ENCODE assay signal across 28 cellular contexts in the genomic region with DNA sequence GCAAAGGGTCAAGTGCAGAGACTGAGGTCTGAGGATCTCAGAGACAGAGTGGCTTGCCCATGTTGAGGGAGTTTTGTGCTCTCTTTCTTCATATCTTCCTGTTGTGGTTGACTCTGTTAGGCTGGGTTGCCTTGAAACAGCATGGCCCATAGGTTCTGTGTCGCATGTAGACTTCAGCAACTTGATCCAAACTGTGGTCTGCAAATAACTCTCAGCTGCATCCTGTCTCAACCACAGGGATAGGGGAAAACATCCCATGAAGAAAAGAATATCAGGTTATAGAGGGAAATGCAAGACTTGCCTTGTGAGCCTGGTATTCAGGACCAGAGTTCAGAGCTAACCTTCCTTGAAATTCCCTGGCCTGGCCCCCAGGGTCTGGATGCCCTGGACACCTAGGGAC.
A peak's percentile ranks its signal among the peaks of the same experiment; 100 is the strongest.
DNase-seq lines count a peak whose midpoint lies in the region; ATAC-seq and TF ChIP-seq lines count a peak whose summit lies in the region.
"Had no signal": no experiment of that assay in that cellular context is flagged by ENCODE, and none has a peak within 500 bp of the region (broad histone marks: within the 10 kb centered on the region; RNA-seq: fewer than 3 reads in every experiment).

No MANE protein-coding gene starts in this region.

- peaks cover 6% of the 10 kb centered on the region for H3K36me3 ChIP-seq in IMR-90 (ENCODE audit: control insufficient read depth, insufficient read depth, low read length)
- H3K36me3 ChIP-seq: neural progenitor cell, SJCRH30 had no signal

- peaks cover 10 to 13% of the 10 kb centered on the region in 2 experiments; a peak in 2 of 4 replicates for H3K79me1 ChIP-seq in IMR-90 (ENCODE audit: low read depth in 1 of 2, low read length in 2 of 2)

- H4K91ac ChIP-seq in IMR-90 (ENCODE audit: insufficient read depth, low read depth, low read length): no peak overlapping the region

- H3K4me1 ChIP-seq in IMR-90 (ENCODE audit: control insufficient read depth, insufficient read depth, low read length): peaks cover 19% of the 10 kb centered on the region

- TF ChIP-seq CTCF in activated CD8-positive, alpha-beta T cell treated with anti-CD3 and anti-CD28 coated beads for 36 hours (IDR thresholded peaks at IDR 0.05): no peak
- TF ChIP-seq CTCF in IMR-90 (conservative IDR thresholded peaks at IDR 0.05; ENCODE audit: low read depth, low read length) (no peak), astrocyte of the cerebellum (IDR thresholded peaks at IDR 0.05; ENCODE audit: low read depth, low read length, missing control alignments) (no peak), GM10266 (IDR thresholded peaks at IDR 0.05; ENCODE audit: control insufficient read depth, insufficient read depth, low read depth, missing control alignments) (no peak)

- no peak overlapping the region for H2BK5ac ChIP-seq in IMR-90 (ENCODE audit: low read depth, low read length, poor library complexity, severe bottlenecking)

- H3K36me3 Mint-ChIP-seq in activated CD8-positive, alpha-beta T cell treated with anti-CD3 and anti-CD28 coated beads, Interleukin-2, amount 10 ng/mL, durations not matched to agents 7 days and 5 days (ENCODE audit: low read depth): peaks cover 71% of the 10 kb centered on the region
- H3K36me3 Mint-ChIP-seq in activated CD8-positive, alpha-beta T cell treated with anti-CD3 and anti-CD28 coated beads for 36 hours (ENCODE audit: low read depth): peaks cover 28% of the 10 kb centered on the region
- peaks cover 27% of the 10 kb centered on the region for H3K36me3 Mint-ChIP-seq in natural killer cell treated with Interleukin-12 subunit alpha and Interleukin-12 subunit beta and Interleukin-15 and Interleukin-18, amount 100 ng/mL, for 72 hours
- H3K36me3 Mint-ChIP-seq in activated T-cell treated with anti-CD3 and anti-CD28 coated beads, Interleukin-2, amount 50 U/mL, for 24 hours (ENCODE audit: low read depth): peaks cover 92% of the 10 kb centered on the region
- H3K36me3 Mint-ChIP-seq: neural progenitor cell had no signal

- no peak overlapping the region for H3K56ac ChIP-seq in IMR-90 (ENCODE audit: extremely low read depth, insufficient read depth, low read length)

- WGBS in IMR-90 (ENCODE audit: extremely low coverage in 2 of 2, insufficient read length in 1 of 2), 2 experiments: no CpG with 5 or more reads among the region's 1 CpG

- H3K18ac ChIP-seq in IMR-90 (ENCODE audit: low read depth, low read length): no peak overlapping the region

- H3K27ac Mint-ChIP-seq in activated CD8-positive, alpha-beta T cell treated with anti-CD3 and anti-CD28 coated beads, Interleukin-2, amount 10 ng/mL, durations not matched to agents 7 days and 5 days: peak overlapping the region; percentile 52
- no peak overlapping the region for H3K27ac Mint-ChIP-seq in activated CD8-positive, alpha-beta T cell treated with anti-CD3 and anti-CD28 coated beads for 36 hours
- H3K27ac Mint-ChIP-seq in natural killer cell treated with Interleukin-12 subunit alpha and Interleukin-12 subunit beta and Interleukin-15 and Interleukin-18, amount 100 ng/mL, for 72 hours: peak overlapping the region; percentile 28 to 61
- no peak overlapping the region for H3K27ac Mint-ChIP-seq in activated T-cell treated with anti-CD3 and anti-CD28 coated beads, Interleukin-2, amount 50 U/mL, for 24 hours
- H3K27ac Mint-ChIP-seq: neural progenitor cell, type B pancreatic cell had no signal

- H2BK20ac ChIP-seq in IMR-90 (ENCODE audit: low read depth, low read length): no peak overlapping the region

- no peaks in the 10 kb centered on the region for H3K27me3 ChIP-seq in IMR-90 (ENCODE audit: control insufficient read depth, insufficient read depth, low read length)
- H3K27me3 ChIP-seq: esophagus muscularis mucosa, heart right ventricle, neural progenitor cell, SJCRH30, spleen had no signal

- H2AK9ac ChIP-seq in IMR-90 (replicated peaks; ENCODE audit: low read depth, low read length, poor library complexity): no peak overlapping the region

- no peak overlapping the region for H2BK120ac ChIP-seq in IMR-90 (ENCODE audit: low read depth, low read length)

- dilution Hi-C loops in IMR-90 (cut with HindIII; ENCODE audit: low sequenced_read_pairs, unreplicated experiment): no loop called here

- no peak overlapping the region for H4K5ac ChIP-seq in IMR-90 (ENCODE audit: low read depth, low read length)

- in situ Hi-C loops in IMR-90 (cut with MboI; ENCODE audit: low sequenced_read_pairs): no loop called here
- in situ Hi-C loops in astrocyte of the cerebellum (cut with HindIII; ENCODE audit: low sequenced_read_pairs): no loop called here

- H3K4ac ChIP-seq in IMR-90 (ENCODE audit: low read depth, low read length): no peak overlapping the region

- CTCF ChIA-PET in activated CD8-positive, alpha-beta T cell treated with anti-CD3 and anti-CD28 coated beads, Interleukin-2, amount 10 ng/mL, durations not matched to agents 7 days and 5 days (lab: Charles Lee): interaction anchor here (0.8 to 1.5 kb wide), 2 partner anchors 68 to 131 kb away, joined by 3 to 4 read pairs; no protein-coding TSS in a partner anchor
- CTCF ChIA-PET in activated CD8-positive, alpha-beta T cell treated with anti-CD3 and anti-CD28 coated beads for 36 hours (lab: Charles Lee): no interaction called here
- CTCF ChIA-PET in IMR-90 (lab: Yijun Ruan, JAX): no interaction called here

- H3K9ac ChIP-seq in IMR-90 (ENCODE audit: low read depth, low read length): no peak overlapping the region
- H3K9ac ChIP-seq: GM23248, neural progenitor cell had no signal

- ATAC-seq in activated CD8-positive, alpha-beta T cell treated with anti-CD3 and anti-CD28 coated beads, Interleukin-2, amount 10 ng/mL, durations not matched to agents 7 days and 5 days: no peak
- no peak for ATAC-seq in activated CD8-positive, alpha-beta T cell treated with anti-CD3 and anti-CD28 coated beads for 36 hours
- ATAC-seq in IMR-90 (ENCODE audit: low read depth) (no peak), HG03432 (IDR thresholded peaks at IDR 0.05; ENCODE audit: unreplicated experiment) (no peak)
- no peak for ATAC-seq in natural killer cell treated with Interleukin-12 subunit alpha and Interleukin-12 subunit beta and Interleukin-15 and Interleukin-18, amount 100 ng/mL, for 72 hours
- ATAC-seq: heart right ventricle, right cardiac atrium had no signal

- H3K27me3 Mint-ChIP-seq in activated CD8-positive, alpha-beta T cell treated with anti-CD3 and anti-CD28 coated beads, Interleukin-2, amount 10 ng/mL, durations not matched to agents 7 days and 5 days (ENCODE audit: low read depth): no peaks in the 10 kb centered on the region
- no peaks in the 10 kb centered on the region for H3K27me3 Mint-ChIP-seq in activated CD8-positive, alpha-beta T cell treated with anti-CD3 and anti-CD28 coated beads for 36 hours
- no peaks in the 10 kb centered on the region for H3K27me3 Mint-ChIP-seq in natural killer cell treated with Interleukin-12 subunit alpha and Interleukin-12 subunit beta and Interleukin-15 and Interleukin-18, amount 100 ng/mL, for 72 hours
- H3K27me3 Mint-ChIP-seq in activated T-cell treated with anti-CD3 and anti-CD28 coated beads, Interleukin-2, amount 50 U/mL, for 24 hours: no peaks in the 10 kb centered on the region

- no peak overlapping the region; the same call in 1 of the 2 replicates for H2AK5ac ChIP-seq in IMR-90 (ENCODE audit: low read depth, low read length)

- no peak overlapping the region for H3K4me2 ChIP-seq in IMR-90 (ENCODE audit: low read depth, low read length)
- H3K4me2 ChIP-seq: neural progenitor cell had no signal

- H3K14ac ChIP-seq in IMR-90 (replicated peaks; ENCODE audit: low read depth, low read length): no peak overlapping the region

- intact Hi-C loops in activated CD8-positive, alpha-beta T cell treated with anti-CD3 and anti-CD28 coated beads for 36 hours (cut with micrococcal nuclease): no loop called here
- intact Hi-C loops in IMR-90 (cut with micrococcal nuclease): no loop called here

- TF ChIP-seq POLR2A in IMR-90 (IDR thresholded peaks at IDR 0.05; ENCODE audit: low read depth, low read length): no peak

- H3K9me1 ChIP-seq in IMR-90 (ENCODE audit: insufficient read depth, low read length): peaks cover 35% of the 10 kb centered on the region

- no peak overlapping the region for H4K8ac ChIP-seq in IMR-90 (ENCODE audit: low read depth in 2 of 2, low read length in 2 of 2)

- no peak overlapping the region for H2AFZ ChIP-seq in IMR-90 (replicated peaks; ENCODE audit: low read length, poor library complexity)
- H2AFZ ChIP-seq: GM23248, neural progenitor cell had no signal

- H2BK15ac ChIP-seq in IMR-90 (ENCODE audit: low read depth, low read length): no peak overlapping the region

- H4K20me1 ChIP-seq in IMR-90 (ENCODE audit: insufficient read depth, low read length): no peaks in the 10 kb centered on the region

- peaks cover 44% of the 10 kb centered on the region for H3K4me1 Mint-ChIP-seq in activated CD8-positive, alpha-beta T cell treated with anti-CD3 and anti-CD28 coated beads, Interleukin-2, amount 10 ng/mL, durations not matched to agents 7 days and 5 days (ENCODE audit: low read depth)
- H3K4me1 Mint-ChIP-seq in activated CD8-positive, alpha-beta T cell treated with anti-CD3 and anti-CD28 coated beads for 36 hours (ENCODE audit: low read depth): peaks cover 35% of the 10 kb centered on the region
- H3K4me1 Mint-ChIP-seq in natural killer cell treated with Interleukin-12 subunit alpha and Interleukin-12 subunit beta and Interleukin-15 and Interleukin-18, amount 100 ng/mL, for 72 hours (ENCODE audit: low read depth in 2 of 2): peaks cover 40 to 56% of the 10 kb centered on the region in 2 donors
- peaks cover 45% of the 10 kb centered on the region for H3K4me1 Mint-ChIP-seq in activated T-cell treated with anti-CD3 and anti-CD28 coated beads, Interleukin-2, amount 50 U/mL, for 24 hours (ENCODE audit: low read depth)

- no peak for TF ChIP-seq RAD21 in IMR-90 (IDR thresholded peaks at IDR 0.05; ENCODE audit: low read length)

- H3K27ac ChIP-seq in IMR-90 (ENCODE audit: insufficient read depth, low read length): no peak overlapping the region
- H3K27ac ChIP-seq: esophagus muscularis mucosa, GM23248, heart right ventricle, neural progenitor cell, SJCRH30 had no signal

- no peak overlapping the region for H3K23ac ChIP-seq in IMR-90 (ENCODE audit: low read depth, low read length)

- H3K9me3 Mint-ChIP-seq in activated CD8-positive, alpha-beta T cell treated with anti-CD3 and anti-CD28 coated beads, Interleukin-2, amount 10 ng/mL, durations not matched to agents 7 days and 5 days (ENCODE audit: insufficient read depth): no peaks in the 10 kb centered on the region
- H3K9me3 Mint-ChIP-seq in activated CD8-positive, alpha-beta T cell treated with anti-CD3 and anti-CD28 coated beads for 36 hours: no peaks in the 10 kb centered on the region
- H3K9me3 Mint-ChIP-seq in natural killer cell treated with Interleukin-12 subunit alpha and Interleukin-12 subunit beta and Interleukin-15 and Interleukin-18, amount 100 ng/mL, for 72 hours: no peaks in the 10 kb centered on the region
- H3K9me3 Mint-ChIP-seq in activated T-cell treated with anti-CD3 and anti-CD28 coated beads, Interleukin-2, amount 50 U/mL, for 24 hours: no peaks in the 10 kb centered on the region
- H3K9me3 Mint-ChIP-seq: neural progenitor cell, type B pancreatic cell had no signal

- POLR2A ChIA-PET in activated CD8-positive, alpha-beta T cell treated with anti-CD3 and anti-CD28 coated beads, Interleukin-2, amount 10 ng/mL, durations not matched to agents 7 days and 5 days (lab: Charles Lee): no interaction called here
- POLR2A ChIA-PET in activated CD8-positive, alpha-beta T cell treated with anti-CD3 and anti-CD28 coated beads for 36 hours (lab: Charles Lee): interaction anchor here (0.8 kb wide), 1 partner anchor 725 kb away, joined by 4 read pairs; no protein-coding TSS in a partner anchor
- POLR2A ChIA-PET in IMR-90 (lab: Charles Lee; ENCODE audit: unreplicated experiment): no interaction called here

- H3K9me3 ChIP-seq in IMR-90 (ENCODE audit: control insufficient read depth, insufficient read depth, low read length): no peaks in the 10 kb centered on the region
- H3K9me3 ChIP-seq: esophagus muscularis mucosa, heart right ventricle, SJCRH30, spleen had no signal

- no TSS peak for BruUV-seq in IMR-90 (replicated peaks; lab: Mats Ljungman, UMichigan)

- H3K4me3 ChIP-seq in IMR-90 (ENCODE audit: insufficient read depth, low read depth, low read length): no peak overlapping the region
- no peak overlapping the region for H3K4me3 ChIP-seq in astrocyte of the cerebellum (ENCODE audit: low read depth, low read length)
- H3K4me3 ChIP-seq: esophagus muscularis mucosa, GM23248, heart right ventricle, neural progenitor cell, SJCRH30, spleen had no signal

- no peak overlapping the region for H3K4me3 Mint-ChIP-seq in activated CD8-positive, alpha-beta T cell treated with anti-CD3 and anti-CD28 coated beads, Interleukin-2, amount 10 ng/mL, durations not matched to agents 7 days and 5 days
- no peak overlapping the region for H3K4me3 Mint-ChIP-seq in activated CD8-positive, alpha-beta T cell treated with anti-CD3 and anti-CD28 coated beads for 36 hours
- no peak overlapping the region for H3K4me3 Mint-ChIP-seq in natural killer cell treated with Interleukin-12 subunit alpha and Interleukin-12 subunit beta and Interleukin-15 and Interleukin-18, amount 100 ng/mL, for 72 hours
- no peak overlapping the region for H3K4me3 Mint-ChIP-seq in activated T-cell treated with anti-CD3 and anti-CD28 coated beads, Interleukin-2, amount 50 U/mL, for 24 hours
- H3K4me3 Mint-ChIP-seq: type B pancreatic cell had no signal

- DNase-seq in activated CD8-positive, alpha-beta T cell treated with anti-CD3 and anti-CD28 coated beads, Interleukin-2, amount 10 ng/mL, durations not matched to agents 7 days and 5 days: no peak
- no peak for DNase-seq in activated CD8-positive, alpha-beta T cell treated with anti-CD3 and anti-CD28 coated beads for 36 hours
- DNase-seq in IMR-90: peak; percentile 46
- DNase-seq in astrocyte of the cerebellum (ENCODE audit: low read depth): peak; percentile 23
- DNase-seq in natural killer cell treated with Interleukin-12 subunit alpha and Interleukin-12 subunit beta and Interleukin-15 and Interleukin-18, amount 100 ng/mL, for 72 hours (ENCODE audit: low spot score): no peak
- no peak for DNase-seq in GM10266 (ENCODE audit: extremely low spot score)
- DNase-seq in activated T-cell treated with anti-CD3 and anti-CD28 coated beads, Interleukin-2, amount 50 U/mL, for 24 hours: no peak
- DNase-seq: activated CD4-positive, CD25-positive, alpha-beta regulatory T cell treated with anti-CD3 and anti-CD28 coated beads, Interleukin-2, amount 50 U/mL, for 72 hours; activated naive CD4-positive, alpha-beta T cell; activated T-cell treated with anti-CD3 and anti-CD28 coated beads, Interleukin-2, amount 50 U/mL, for 1 hour; amygdala; cortex of kidney; foreskin melanocyte; GM23248; heart right ventricle; mammary epithelial cell; NCI-H1105; NCI-H1930; NCI-H2227 treated with DMSO at 0.1 percent for 48 hours; NCI-H748 treated with DMSO at 0.1 percent for 48 hours; posterior cingulate gyrus; right cardiac atrium; spleen had no signal

Comparison
In these comparisons a context has a peak if more than half of its experiments do, and no peak if none do; other contexts are left out.
1. H3K27ac Mint-ChIP-seq: peak in activated CD8-positive, alpha-beta T cell treated with anti-CD3 and anti-CD28 coated beads, Interleukin-2, amount 10 ng/mL, durations not matched to agents 7 days and 5 days (single experiment) and natural killer cell treated with Interleukin-12 subunit alpha and Interleukin-12 subunit beta and Interleukin-15 and Interleukin-18, amount 100 ng/mL, for 72 hours (2 of 2); none in activated CD8-positive, alpha-beta T cell treated with anti-CD3 and anti-CD28 coated beads for 36 hours (single experiment) and activated T-cell treated with anti-CD3 and anti-CD28 coated beads, Interleukin-2, amount 50 U/mL, for 24 hours (single experiment).
2. DNase-seq: peak in IMR-90 (single experiment) and astrocyte of the cerebellum (single experiment); none in activated CD8-positive, alpha-beta T cell treated with anti-CD3 and anti-CD28 coated beads, Interleukin-2, amount 10 ng/mL, durations not matched to agents 7 days and 5 days (single experiment), activated CD8-positive, alpha-beta T cell treated with anti-CD3 and anti-CD28 coated beads for 36 hours (single experiment), natural killer cell treated with Interleukin-12 subunit alpha and Interleukin-12 subunit beta and Interleukin-15 and Interleukin-18, amount 100 ng/mL, for 72 hours (single experiment), GM10266 (single experiment) and activated T-cell treated with anti-CD3 and anti-CD28 coated beads, Interleukin-2, amount 50 U/mL, for 24 hours (single experiment).